12 cellular contexts compared by ENCODE assay signal in genomic region chr13:21997726-21998125, GRCh38.
"Had no signal": no experiment of that assay in that cellular context is flagged by ENCODE, and none has a peak within 500 bp of the region (broad histone marks: within the 10 kb centered on the region; RNA-seq: fewer than 3 reads in every experiment).

No MANE protein-coding gene starts in this region.

- H3K36me3 Mint-ChIP-seq: type B pancreatic cell had no signal

- H3K27me3 Mint-ChIP-seq: activated CD4-positive, alpha-beta T cell treated with anti-CD3 and anti-CD28 coated beads for 36 hours; activated naive CD8-positive, alpha-beta T cell treated with anti-CD3 and anti-CD28 coated beads, Interleukin-2, amount 50 U/mL, for 24 hours had no signal

- H3K27ac Mint-ChIP-seq: activated CD4-positive, alpha-beta T cell treated with anti-CD3 and anti-CD28 coated beads for 36 hours; activated naive CD8-positive, alpha-beta T cell treated with anti-CD3 and anti-CD28 coated beads, Interleukin-2, amount 50 U/mL, for 24 hours; activated T-helper 1 cell treated with anti-CD3 and anti-CD28 coated beads, Interleukin-12 subunit alpha, Interleukin-12 subunit beta, Interleukin-2, Interleukin-4 antibody, amounts not matched to agents 30 ng/mL and 10 ng/mL and 1 ng/mL, durations not matched to agents 14 hours and 24 hours and 36 hours; type B pancreatic cell had no signal

- H3K27ac ChIP-seq: cardiac muscle cell, VCaP had no signal

- DNase-seq: activated CD4-positive, alpha-beta T cell treated with anti-CD3 and anti-CD28 coated beads for 36 hours; activated naive CD4-positive, alpha-beta T cell treated with Interleukin-2 at 50 U/mL for 16 hours; activated naive CD8-positive, alpha-beta T cell treated with anti-CD3 and anti-CD28 coated beads, Interleukin-2, amount 50 U/mL, for 24 hours; effector CD4-positive, alpha-beta T cell; kidney; left ventricle myocardium superior; stimulated activated CD4-positive, alpha-beta T cell treated with anti-CD3 and anti-CD28 coated beads, Interleukin-2, amount 100 ng/mL, for 48 hours; stimulated activated naive CD4-positive, alpha-beta T cell treated with Interleukin-2 at 50 U/mL for 16 hours had no signal

- ATAC-seq: activated CD4-positive, alpha-beta T cell treated with anti-CD3 and anti-CD28 coated beads for 36 hours; activated naive CD8-positive, alpha-beta T cell treated with anti-CD3 and anti-CD28 coated beads, Interleukin-2, amount 50 U/mL, for 24 hours; left ventricle myocardium superior had no signal

- H3K36me3 ChIP-seq: cardiac muscle cell had no signal

- H3K4me1 Mint-ChIP-seq: activated CD4-positive, alpha-beta T cell treated with anti-CD3 and anti-CD28 coated beads for 36 hours; activated naive CD8-positive, alpha-beta T cell treated with anti-CD3 and anti-CD28 coated beads, Interleukin-2, amount 50 U/mL, for 24 hours had no signal

- H3K27me3 ChIP-seq: cardiac muscle cell had no signal

- H3K4me3 ChIP-seq: cardiac muscle cell had no signal

- H3K9me3 Mint-ChIP-seq: activated T-helper 1 cell treated with anti-CD3 and anti-CD28 coated beads, Interleukin-12 subunit alpha, Interleukin-12 subunit beta, Interleukin-2, Interleukin-4 antibody, amounts not matched to agents 30 ng/mL and 10 ng/mL and 1 ng/mL, durations not matched to agents 14 hours and 24 hours and 36 hours; type B pancreatic cell had no signal

- H3K4me3 Mint-ChIP-seq: activated CD4-positive, alpha-beta T cell treated with anti-CD3 and anti-CD28 coated beads for 36 hours; activated naive CD8-positive, alpha-beta T cell treated with anti-CD3 and anti-CD28 coated beads, Interleukin-2, amount 50 U/mL, for 24 hours; activated T-helper 1 cell treated with anti-CD3 and anti-CD28 coated beads, Interleukin-12 subunit alpha, Interleukin-12 subunit beta, Interleukin-2, Interleukin-4 antibody, amounts not matched to agents 30 ng/mL and 10 ng/mL and 1 ng/mL, durations not matched to agents 14 hours and 24 hours and 36 hours; type B pancreatic cell had no signal
